ENCODE assay signal across 20 cellular contexts in the genomic region with DNA sequence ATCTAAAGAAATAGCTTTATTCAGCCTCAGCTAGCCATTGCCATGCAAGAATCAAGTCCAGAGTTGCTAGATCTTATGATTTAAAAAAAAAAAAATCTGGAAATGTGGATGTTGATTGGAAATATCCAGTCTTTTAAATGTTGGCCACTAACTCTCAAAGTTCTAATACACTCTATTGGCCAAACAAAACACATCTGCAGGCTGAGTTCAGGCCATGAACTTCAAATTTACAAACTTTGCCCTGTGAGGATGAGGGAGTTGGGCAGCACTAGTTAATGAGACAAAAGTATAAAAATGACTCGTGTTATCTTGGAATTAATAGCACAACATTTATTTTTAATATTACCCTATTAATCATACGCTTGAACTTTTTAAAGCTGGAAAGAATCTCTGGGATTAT.
"Had no signal": no experiment of that assay in that cellular context is flagged by ENCODE, and none has a peak within 500 bp of the region (broad histone marks: within the 10 kb centered on the region; RNA-seq: fewer than 3 reads in every experiment).

No MANE protein-coding gene starts in this region.

- H3K27me3 Mint-ChIP-seq: activated CD4-positive, alpha-beta memory T cell treated with anti-CD3 and anti-CD28 coated beads for 36 hours; T-helper 17 cell had no signal

- H3K36me3 Mint-ChIP-seq: activated CD4-positive, alpha-beta memory T cell treated with anti-CD3 and anti-CD28 coated beads for 36 hours; activated naive CD8-positive, alpha-beta T cell treated with anti-CD3 and anti-CD28 coated beads for 36 hours; mesothelial cell of epicardium; naive thymus-derived CD8-positive, alpha-beta T cell; stimulated activated naive B cell treated with anti-CD40 and anti-IgM and Interleukin-4, amounts not matched to agents 10 μg/mL and 1 μg/mL and 100 μg/mL, for 72 hours had no signal

- H3K27ac ChIP-seq: epithelial cell of prostate had no signal

- H3K4me1 Mint-ChIP-seq: activated naive CD8-positive, alpha-beta T cell treated with anti-CD3 and anti-CD28 coated beads for 36 hours; naive thymus-derived CD8-positive, alpha-beta T cell; stimulated activated naive B cell treated with anti-CD40 and anti-IgM and Interleukin-4, amounts not matched to agents 10 μg/mL and 1 μg/mL and 100 μg/mL, for 72 hours; T-helper 17 cell had no signal

- ATAC-seq: naive thymus-derived CD8-positive, alpha-beta T cell; stimulated activated naive B cell treated with anti-CD40 and anti-IgM and Interleukin-4, amounts not matched to agents 10 μg/mL and 1 μg/mL and 100 μg/mL, for 72 hours; T-helper 17 cell had no signal

- H3K4me3 Mint-ChIP-seq: activated CD4-positive, alpha-beta memory T cell treated with anti-CD3 and anti-CD28 coated beads for 36 hours; activated naive CD8-positive, alpha-beta T cell treated with anti-CD3 and anti-CD28 coated beads for 36 hours; endodermal cell; mesothelial cell of epicardium; naive thymus-derived CD8-positive, alpha-beta T cell; stimulated activated naive B cell treated with anti-CD40 and anti-IgM and Interleukin-4, amounts not matched to agents 10 μg/mL and 1 μg/mL and 100 μg/mL, for 72 hours; T-helper 17 cell had no signal

- DNase-seq: activated CD4-positive, alpha-beta memory T cell treated with anti-CD3 and anti-CD28 coated beads for 36 hours; activated CD4-positive, alpha-beta T cell treated with anti-CD3 and anti-CD28 coated beads for 48 hours; activated CD4-positive, CD25-positive, alpha-beta regulatory T cell; activated naive CD4-positive, alpha-beta T cell treated with Interleukin-2 at 50 U/mL for 16 hours; activated naive CD8-positive, alpha-beta T cell treated with anti-CD3 and anti-CD28 coated beads for 36 hours; activated T-cell treated with anti-CD3 and anti-CD28 coated beads, Interleukin-2, amount 50 U/mL, for 48 hours; amniotic stem cell; cerebellar nuclear complex; cortex of kidney; endodermal cell; foreskin melanocyte; head of caudate nucleus; hypothalamus; naive thymus-derived CD8-positive, alpha-beta T cell; stimulated activated CD4-positive, alpha-beta T cell treated with anti-CD3 and anti-CD28 coated beads, Interleukin-2, amount 100 ng/mL, for 48 hours; stimulated activated CD8-positive, alpha-beta memory T cell treated with anti-CD3 and anti-CD28 coated beads, Interleukin-4, amount 100 ng/mL, for 48 hours; stimulated activated naive B cell treated with anti-CD40 and anti-IgM and Interleukin-4, amounts not matched to agents 10 μg/mL and 1 μg/mL and 100 μg/mL, for 72 hours; T-helper 17 cell had no signal

- H3K9me3 Mint-ChIP-seq: activated CD4-positive, alpha-beta memory T cell treated with anti-CD3 and anti-CD28 coated beads for 36 hours; activated naive CD8-positive, alpha-beta T cell treated with anti-CD3 and anti-CD28 coated beads for 36 hours; endodermal cell; mesothelial cell of epicardium; stimulated activated naive B cell treated with anti-CD40 and anti-IgM and Interleukin-4, amounts not matched to agents 10 μg/mL and 1 μg/mL and 100 μg/mL, for 72 hours had no signal

- H3K27ac Mint-ChIP-seq: activated CD4-positive, alpha-beta memory T cell treated with anti-CD3 and anti-CD28 coated beads for 36 hours; activated naive CD8-positive, alpha-beta T cell treated with anti-CD3 and anti-CD28 coated beads for 36 hours; endodermal cell; mesothelial cell of epicardium; naive thymus-derived CD8-positive, alpha-beta T cell; stimulated activated naive B cell treated with anti-CD40 and anti-IgM and Interleukin-4, amounts not matched to agents 10 μg/mL and 1 μg/mL and 100 μg/mL, for 72 hours; T-helper 17 cell had no signal
